Comparison of ENCODE assay signal across 16 cellular contexts in the genomic region with DNA sequence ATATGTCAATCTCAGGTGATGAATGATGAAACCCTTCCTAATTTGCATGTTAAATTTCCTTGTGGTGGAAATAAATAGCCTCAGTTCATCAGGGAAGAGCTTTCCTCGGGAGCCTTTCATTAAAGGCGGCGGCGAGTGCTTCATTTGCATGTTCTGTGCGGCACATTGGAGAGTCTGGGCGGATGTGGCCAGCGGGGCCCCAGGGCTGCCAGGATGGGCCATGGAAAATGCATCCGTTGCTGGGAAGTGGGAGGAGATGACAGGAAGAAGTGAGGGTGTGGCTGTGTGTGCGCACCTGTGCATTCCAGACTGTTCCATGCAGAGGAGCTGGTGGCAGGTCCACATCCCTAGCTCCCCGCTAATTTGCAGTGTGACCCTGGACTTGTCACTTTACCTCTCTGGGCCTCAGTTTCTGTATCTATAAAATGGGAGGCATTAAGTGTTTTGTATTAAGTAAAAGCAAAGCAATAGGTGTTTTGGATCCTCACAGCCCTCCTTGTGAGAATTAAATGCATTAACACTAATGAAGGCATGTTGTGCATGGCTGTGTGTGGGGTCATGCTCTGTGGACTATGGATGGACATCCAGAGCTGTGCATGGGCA.
DNase-seq lines count a peak whose midpoint lies in the region; ATAC-seq, FAIRE-seq and TF ChIP-seq lines count a peak whose summit lies in the region.
"Had no signal": no experiment of that assay in that cellular context is flagged by ENCODE, and none has a peak within 500 bp of the region (broad histone marks: within the 10 kb centered on the region; RNA-seq: fewer than 3 reads in every experiment).

No MANE protein-coding gene starts in this region.

- H2AFZ ChIP-seq in HCT116 (ENCODE audit: low read depth, low read length, poor library complexity, severe bottlenecking): no peak overlapping the region
- H2AFZ ChIP-seq in keratinocyte (ENCODE audit: control insufficient read depth, low read length): no peak overlapping the region

- CTCF ChIA-PET in HCT116 (lab: Charles Lee): no interaction called here

- RAD21 ChIA-PET in HCT116 (lab: Charles Lee; ENCODE audit: low non-redundant PET in 1 of 2, low total read pairs in 2 of 2, uncharacterized antibody in 2 of 2, unreplicated experiment in 2 of 2): no interaction called here

- TF ChIP-seq POLR2A in HCT116 (IDR thresholded peaks at IDR 0.05; ENCODE audit: borderline replicate concordance, extremely low read depth, insufficient read depth, insufficient read length): no peak

- TF ChIP-seq CTCF in HCT116 (IDR thresholded peaks at IDR 0.05 in 2 of 3, conservative IDR thresholded peaks at IDR 0.05 in 1 of 3; ENCODE audit: borderline replicate concordance in 1 of 3, insufficient read depth in 1 of 3, low read depth in 2 of 3, low read length in 2 of 3) (no peak), keratinocyte (optimal IDR thresholded peaks at IDR 0.05 in 1 of 3, IDR thresholded peaks at IDR 0.05 in 1 of 3, conservative IDR thresholded peaks at IDR 0.05 in 1 of 3; ENCODE audit: extremely low read depth in 1 of 3, insufficient read depth in 2 of 3, low read length in 3 of 3) (no peak)

- ATAC-seq in HCT116 (0 out of 2 replicates have a peak, but pooled peaks have one; percentile 22), GM21619 (IDR thresholded peaks at IDR 0.05; ENCODE audit: unreplicated experiment) (no peak)

- H3K4me3 ChIP-seq in HCT116 (replicated peaks in 1 of 2; ENCODE audit: low read depth in 1 of 2, low read length in 2 of 2): no peak overlapping the region
- no peak overlapping the region for H3K4me3 ChIP-seq in keratinocyte (ENCODE audit: control insufficient read depth in 2 of 3, extremely low read depth in 1 of 3, insufficient read depth in 2 of 3, low read depth in 1 of 3, low read length in 3 of 3)
- H3K4me3 ChIP-seq: BLaER1 treated with 17β-estradiol and CSF1 and Interleukin-3, amounts not matched to agents 10 nM and 100 nM; HAP-1; ovary; thyroid gland had no signal

- BruUV-seq in HCT116 (replicated peaks; lab: Mats Ljungman, UMichigan): no TSS peak

- H3K9me3 ChIP-seq in HCT116 (ENCODE audit: control insufficient read depth in 1 of 2, insufficient read depth in 1 of 2, low read depth in 1 of 2, low read length in 2 of 2) (no peaks in the 10 kb centered on the region), keratinocyte (ENCODE audit: control insufficient read depth, low read depth, low read length) (no peaks in the 10 kb centered on the region)
- H3K9me3 ChIP-seq: BLaER1 treated with 17β-estradiol and CSF1 and Interleukin-3, amounts not matched to agents 10 nM and 100 nM; HAP-1; ovary; thyroid gland had no signal

- intact Hi-C loops in HCT116 (cut with micrococcal nuclease): no loop called here

- FAIRE-seq in keratinocyte (lab: Jason Lieb, UNC): peak; percentile 83
- FAIRE-seq: GM12891, kidney had no signal

- no peak overlapping the region for H3K9ac ChIP-seq in HCT116 (ENCODE audit: low read length)
- no peak overlapping the region for H3K9ac ChIP-seq in keratinocyte (ENCODE audit: control insufficient read depth, extremely low read depth, insufficient read depth, low read length)
- H3K9ac ChIP-seq: BLaER1 treated with 17β-estradiol and CSF1 and Interleukin-3, amounts not matched to agents 10 nM and 100 nM had no signal

- H3K4me1 ChIP-seq in HCT116 (ENCODE audit: control insufficient read depth in 1 of 2, insufficient read depth in 2 of 2, low read length in 2 of 2): no peaks in the 10 kb centered on the region
- peaks cover 14% of the 10 kb centered on the region for H3K4me1 ChIP-seq in keratinocyte (ENCODE audit: control insufficient read depth, extremely low read depth, insufficient read depth, low read length)
- H3K4me1 ChIP-seq: HAP-1, thyroid gland had no signal

- H4K20me1 ChIP-seq in HCT116 (ENCODE audit: insufficient read depth): no peaks in the 10 kb centered on the region
- H4K20me1 ChIP-seq in keratinocyte (ENCODE audit: control insufficient read depth, extremely low read depth, insufficient read depth, low read length): no peaks in the 10 kb centered on the region

- dilution Hi-C loops in keratinocyte (cut with MboI; ENCODE audit: extremely low pct_ligation_motif_present, low sequenced_read_pairs): no loop called here

- H3K36me3 ChIP-seq in HCT116 (ENCODE audit: control insufficient read depth in 1 of 2, insufficient read depth in 2 of 2, low read length in 2 of 2) (no peaks in the 10 kb centered on the region), keratinocyte (ENCODE audit: control insufficient read depth in 2 of 2, extremely low read depth in 1 of 2, insufficient read depth in 2 of 2, low read length in 2 of 2) (no peaks in the 10 kb centered on the region)
- H3K36me3 ChIP-seq: BLaER1 treated with 17β-estradiol and CSF1 and Interleukin-3, amounts not matched to agents 10 nM and 100 nM; HAP-1; ovary; thyroid gland had no signal

- DNase-seq in DMS153 treated with DMSO at 0.1 percent for 48 hours (lab: John Stamatoyannopoulos, UW; ENCODE audit: unreplicated experiment): peak; percentile 73
- no peak for DNase-seq in HCT116 (ENCODE audit: low read depth, low spot score)
- peak; percentile 35 to 53 for DNase-seq in SHP77 (lab: John Stamatoyannopoulos, UW)
- DNase-seq in keratinocyte (ENCODE audit: low read depth, low spot score): peak; percentile 36
- DNase-seq in CD1c-positive myeloid dendritic cell (ENCODE audit: extremely low spot score): no peak
- DNase-seq in NOMO-1 treated with DMSO at 0.1 percent for 48 hours (lab: John Stamatoyannopoulos, UW; ENCODE audit: unreplicated experiment): no peak
- DNase-seq in stimulated activated CD4-positive, alpha-beta T cell treated with anti-CD3 and anti-CD28 coated beads, Interleukin-2, amount 100 ng/mL, for 24 hours: no peak
- DNase-seq: activated gamma-delta T cell, dermis blood vessel endothelial cell, kidney, ovary, thyroid gland had no signal

- POLR2A ChIA-PET in HCT116 (lab: Charles Lee): no interaction called here

- no peak overlapping the region for H3K27ac ChIP-seq in HCT116 (ENCODE audit: low read depth, low read length)
- no peak overlapping the region for H3K27ac ChIP-seq in keratinocyte (ENCODE audit: control insufficient read depth, insufficient read depth, low read length)
- H3K27ac ChIP-seq: BLaER1 treated with 17β-estradiol and CSF1 and Interleukin-3, amounts not matched to agents 10 nM and 100 nM; ovary; thyroid gland had no signal

- H3K27me3 ChIP-seq in HCT116 (ENCODE audit: insufficient read depth, low read length) (peaks cover 46% of the 10 kb centered on the region), keratinocyte (ENCODE audit: control insufficient read depth, extremely low read depth, insufficient read depth, low read length) (peaks cover 3% of the 10 kb centered on the region)
- H3K27me3 ChIP-seq: BLaER1 treated with 17β-estradiol and CSF1 and Interleukin-3, amounts not matched to agents 10 nM and 100 nM; ovary; thyroid gland had no signal

- H3K79me2 ChIP-seq in HCT116 (ENCODE audit: insufficient read depth, low read length) (no peaks in the 10 kb centered on the region), keratinocyte (ENCODE audit: control insufficient read depth, insufficient read depth, low read length) (no peaks in the 10 kb centered on the region)

- H3K9me1 ChIP-seq in keratinocyte (ENCODE audit: control insufficient read depth, extremely low read depth, insufficient read depth, low read length): no peaks in the 10 kb centered on the region

- no peak for TF ChIP-seq RAD21 in HCT116 (IDR thresholded peaks at IDR 0.05; ENCODE audit: low read depth)

- no peak overlapping the region for H3K4me2 ChIP-seq in HCT116 (ENCODE audit: low read length)
- H3K4me2 ChIP-seq in keratinocyte (ENCODE audit: control insufficient read depth, extremely low read depth, insufficient read depth, low read depth, low read length): peak overlapping the region; percentile 39

- H3K9me2 ChIP-seq in HCT116 (ENCODE audit: insufficient read depth): no peaks in the 10 kb centered on the region

TF ChIP-seq in HCT116, 20 proteins besides CTCF, POLR2A, EP300 and RAD21 (continues in another document):
- TF ChIP-seq POLR2AphosphoS5 (IDR thresholded peaks at IDR 0.05; ENCODE audit: low read depth, low read length) (no peak), FOSL1 (IDR thresholded peaks at IDR 0.05; ENCODE audit: low read depth) (no peak), SIN3A (IDR thresholded peaks at IDR 0.05; ENCODE audit: low read depth) (no peak), EGR1 (IDR thresholded peaks at IDR 0.05; ENCODE audit: low read depth) (no peak), YY1 (IDR thresholded peaks at IDR 0.05; ENCODE audit: extremely low read depth, insufficient replicate concordance, low read depth, low read length) (no peak), ZNF274 (IDR thresholded peaks at IDR 0.05; ENCODE audit: low read depth, low read length) (no peak), CEBPB (IDR thresholded peaks at IDR 0.05; ENCODE audit: low read depth) (no peak), EZH2phosphoT487 (IDR thresholded peaks at IDR 0.05; ENCODE audit: borderline replicate concordance) (no peak), SRF (IDR thresholded peaks at IDR 0.05; ENCODE audit: low read depth) (no peak)
- TF ChIP-seq, protein P1, sequence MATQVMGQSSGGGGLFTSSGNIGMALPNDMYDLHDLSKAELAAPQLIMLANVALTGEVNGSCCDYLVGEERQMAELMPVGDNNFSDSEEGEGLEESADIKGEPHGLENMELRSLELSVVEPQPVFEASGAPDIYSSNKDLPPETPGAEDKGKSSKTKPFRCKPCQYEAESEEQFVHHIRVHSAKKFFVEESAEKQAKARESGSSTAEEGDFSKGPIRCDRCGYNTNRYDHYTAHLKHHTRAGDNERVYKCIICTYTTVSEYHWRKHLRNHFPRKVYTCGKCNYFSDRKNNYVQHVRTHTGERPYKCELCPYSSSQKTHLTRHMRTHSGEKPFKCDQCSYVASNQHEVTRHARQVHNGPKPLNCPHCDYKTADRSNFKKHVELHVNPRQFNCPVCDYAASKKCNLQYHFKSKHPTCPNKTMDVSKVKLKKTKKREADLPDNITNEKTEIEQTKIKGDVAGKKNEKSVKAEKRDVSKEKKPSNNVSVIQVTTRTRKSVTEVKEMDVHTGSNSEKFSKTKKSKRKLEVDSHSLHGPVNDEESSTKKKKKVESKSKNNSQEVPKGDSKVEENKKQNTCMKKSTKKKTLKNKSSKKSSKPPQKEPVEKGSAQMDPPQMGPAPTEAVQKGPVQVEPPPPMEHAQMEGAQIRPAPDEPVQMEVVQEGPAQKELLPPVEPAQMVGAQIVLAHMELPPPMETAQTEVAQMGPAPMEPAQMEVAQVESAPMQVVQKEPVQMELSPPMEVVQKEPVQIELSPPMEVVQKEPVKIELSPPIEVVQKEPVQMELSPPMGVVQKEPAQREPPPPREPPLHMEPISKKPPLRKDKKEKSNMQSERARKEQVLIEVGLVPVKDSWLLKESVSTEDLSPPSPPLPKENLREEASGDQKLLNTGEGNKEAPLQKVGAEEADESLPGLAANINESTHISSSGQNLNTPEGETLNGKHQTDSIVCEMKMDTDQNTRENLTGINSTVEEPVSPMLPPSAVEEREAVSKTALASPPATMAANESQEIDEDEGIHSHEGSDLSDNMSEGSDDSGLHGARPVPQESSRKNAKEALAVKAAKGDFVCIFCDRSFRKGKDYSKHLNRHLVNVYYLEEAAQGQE (IDR thresholded peaks at IDR 0.05; ENCODE audit: low read depth): no peak

Comparison
In these comparisons a context has a peak if more than half of its experiments do, and no peak if none do; other contexts are left out.
1. DNase-seq: peak in DMS153 treated with DMSO at 0.1 percent for 48 hours (single experiment), SHP77 (2 of 2) and keratinocyte (single experiment); none in HCT116 (single experiment), CD1c-positive myeloid dendritic cell (single experiment), NOMO-1 treated with DMSO at 0.1 percent for 48 hours (single experiment) and stimulated activated CD4-positive, alpha-beta T cell treated with anti-CD3 and anti-CD28 coated beads, Interleukin-2, amount 100 ng/mL, for 24 hours (0 of 2).